In the genomic region with DNA sequence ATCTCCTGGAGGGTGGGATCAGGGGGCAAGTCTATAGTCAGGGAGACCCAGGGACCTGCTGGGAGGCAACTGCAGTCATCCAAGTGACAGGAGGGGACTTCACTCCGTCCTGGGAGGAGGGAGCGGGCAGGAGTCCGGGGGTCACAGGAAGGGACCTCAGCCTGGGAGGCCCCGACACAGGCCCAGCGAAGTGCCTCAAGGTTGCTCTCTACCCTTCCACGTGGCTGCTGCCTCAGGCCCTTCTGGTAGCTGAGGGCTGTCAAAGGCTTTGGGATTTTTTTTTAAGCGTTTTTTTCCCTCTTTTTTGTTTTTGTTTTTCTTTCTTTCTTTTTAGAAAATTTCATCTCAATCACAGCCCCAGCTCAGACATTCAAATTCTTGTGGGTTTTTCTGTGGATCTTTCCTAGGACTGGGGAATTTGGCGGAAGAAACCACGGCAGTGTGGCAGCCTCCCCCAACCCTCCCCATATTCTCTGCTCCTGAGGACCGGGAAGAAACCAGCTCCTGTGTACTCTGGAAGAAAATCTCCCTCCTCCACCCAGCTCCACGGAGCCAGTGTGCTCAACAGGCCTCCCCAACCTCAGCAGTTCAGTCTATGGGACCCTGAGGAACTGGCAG, we compare ENCODE assay signal across 23 cellular contexts. TPM values are rescaled to one million over a fixed set of nuclear protein-coding genes. Genes with fewer than 3 reads are reported as not detected.
DNase-seq lines count a peak whose midpoint lies in the region; ATAC-seq, FAIRE-seq and TF ChIP-seq lines count a peak whose summit lies in the region.
"Had no signal": no experiment of that assay in that cellular context is flagged by ENCODE, and none has a peak within 500 bp of the region (broad histone marks: within the 10 kb centered on the region; RNA-seq: fewer than 3 reads in every experiment).

No MANE protein-coding gene starts in this region.

- no peaks in the 10 kb centered on the region for H3K27me3 ChIP-seq in tibial artery
- H3K27me3 ChIP-seq: gastrocnemius medialis, Peyer's patch had no signal

- H3K9me3 Mint-ChIP-seq in activated naive CD4-positive, alpha-beta T cell treated with anti-CD3 and anti-CD28 coated beads, Interleukin-2, amount 50 U/mL, for 24 hours: no peaks in the 10 kb centered on the region
- no peaks in the 10 kb centered on the region for H3K9me3 Mint-ChIP-seq in activated naive CD4-positive, alpha-beta T cell treated with anti-CD3 and anti-CD28 coated beads, Interleukin-2, amount 50 U/mL, for 72 hours
- H3K9me3 Mint-ChIP-seq: activated naive CD8-positive, alpha-beta T cell treated with anti-CD3 and anti-CD28 coated beads, Interleukin-2, amount 50 U/mL, for 24 hours; activated T-helper 2 cell treated with anti-CD3 and anti-CD28 coated beads, Interferon-gamma antibody, Interleukin-2, Interleukin-4, amounts not matched to agents 10 μg/mL and 5 μg/mL and 100 μg/mL, durations not matched to agents 14 hours and 24 hours and 36 hours had no signal

- no peak for FAIRE-seq in GM12892 (lab: Jason Lieb, UNC)

- no peak for DNase-seq in activated naive CD4-positive, alpha-beta T cell treated with anti-CD3 and anti-CD28 coated beads, Interleukin-2, amount 50 U/mL, for 72 hours (ENCODE audit: low spot score in 2 of 2)
- DNase-seq in RPMI7951 (ENCODE audit: low read depth) (peak; percentile 13), glomerular visceral epithelial cell (ENCODE audit: extremely low spot score) (peak; percentile 12), tibial artery (no peak), hippocampal formation (lab: John Stamatoyannopoulos, UW) (no peak), GM12892 (ENCODE audit: insufficient read length) (no peak)
- DNase-seq: activated naive CD8-positive, alpha-beta T cell treated with anti-CD3 and anti-CD28 coated beads, Interleukin-2, amount 50 U/mL, for 24 hours; DMS 273 treated with DMSO at 0.1 percent for 48 hours; erythroblast; gastrocnemius medialis; GDM1; HCEC 1CT; MM.1S; NCI-H146; NCI-H82; Peyer's patch; T-helper 9 cell; upper lobe of left lung had no signal

- H3K27me3 Mint-ChIP-seq in activated naive CD4-positive, alpha-beta T cell treated with anti-CD3 and anti-CD28 coated beads, Interleukin-2, amount 50 U/mL, for 24 hours: no peaks in the 10 kb centered on the region
- H3K27me3 Mint-ChIP-seq: activated naive CD8-positive, alpha-beta T cell treated with anti-CD3 and anti-CD28 coated beads, Interleukin-2, amount 50 U/mL, for 24 hours had no signal

- peaks cover 0 to 66% (median 30%) of the 10 kb centered on the region in 4 donors for H3K4me1 ChIP-seq in tibial artery

- TF ChIP-seq CTCF in tibial artery (IDR thresholded peaks at IDR 0.05): no peak

- peak overlapping the region; percentile 53 to 80 for H3K27ac ChIP-seq in tibial artery

- H3K4me1 Mint-ChIP-seq in activated naive CD4-positive, alpha-beta T cell treated with anti-CD3 and anti-CD28 coated beads, Interleukin-2, amount 50 U/mL, for 24 hours: peaks cover 10% of the 10 kb centered on the region

- no peak overlapping the region for H3K4me3 Mint-ChIP-seq in activated naive CD4-positive, alpha-beta T cell treated with anti-CD3 and anti-CD28 coated beads, Interleukin-2, amount 50 U/mL, for 24 hours

- H3K9me3 ChIP-seq in tibial artery: no peaks in the 10 kb centered on the region
- H3K9me3 ChIP-seq: gastrocnemius medialis, Peyer's patch, upper lobe of left lung had no signal

- no peak for ATAC-seq in activated naive CD4-positive, alpha-beta T cell treated with anti-CD3 and anti-CD28 coated beads, Interleukin-2, amount 50 U/mL, for 72 hours
- no peak for ATAC-seq in HG02571 (IDR thresholded peaks at IDR 0.05; ENCODE audit: unreplicated experiment)
- ATAC-seq: activated naive CD8-positive, alpha-beta T cell treated with anti-CD3 and anti-CD28 coated beads, Interleukin-2, amount 50 U/mL, for 24 hours had no signal

- no peak overlapping the region for H3K4me3 ChIP-seq in tibial artery

- peak overlapping the region; percentile 46 for H3K27ac Mint-ChIP-seq in activated naive CD4-positive, alpha-beta T cell treated with anti-CD3 and anti-CD28 coated beads, Interleukin-2, amount 50 U/mL, for 24 hours
- peak overlapping the region in 1 of 2 donors; percentile 71 for H3K27ac Mint-ChIP-seq in activated naive CD4-positive, alpha-beta T cell treated with anti-CD3 and anti-CD28 coated beads, Interleukin-2, amount 50 U/mL, for 72 hours
- H3K27ac Mint-ChIP-seq: activated naive CD8-positive, alpha-beta T cell treated with anti-CD3 and anti-CD28 coated beads, Interleukin-2, amount 50 U/mL, for 24 hours had no signal

- H3K36me3 Mint-ChIP-seq in activated naive CD4-positive, alpha-beta T cell treated with anti-CD3 and anti-CD28 coated beads, Interleukin-2, amount 50 U/mL, for 24 hours: peaks cover 1% of the 10 kb centered on the region
- H3K36me3 Mint-ChIP-seq in activated naive CD4-positive, alpha-beta T cell treated with anti-CD3 and anti-CD28 coated beads, Interleukin-2, amount 50 U/mL, for 72 hours: no peaks in the 10 kb centered on the region

- no peak for TF ChIP-seq POLR2A in GM12892 (IDR thresholded peaks at IDR 0.05; ENCODE audit: low read depth, low read length)

- intact Hi-C loops in tibial artery (cut with DNase I; ENCODE audit: low total_unique reads): loop anchor here (5.0 kb wide), 1 partner anchor 36 kb away; no protein-coding TSS in a partner anchor

- H3K36me3 ChIP-seq in tibial artery: no peaks in the 10 kb centered on the region
- H3K36me3 ChIP-seq: gastrocnemius medialis, Peyer's patch had no signal

RNA-seq across cellular contexts. Expression of a gene that starts 1.4 kb away (rescaled TPM):
- 10 to 100 TPM; 35.4 to 65.5 TPM for total RNA-seq in activated naive CD4-positive, alpha-beta T cell treated with anti-CD3 and anti-CD28 coated beads, Interleukin-2, amount 50 U/mL, for 72 hours
- total RNA-seq in RPMI7951 (2014; rRNA removed; shearing (Covaris generic)): 21.3 and 29.6 TPM in 2 replicates
- polyA plus RNA-seq in GM12892 (2012; ENCODE audit: missing spikeins): 20.9 TPM

RNA-seq across cellular contexts. Expression of a gene that starts 23.0 kb away (rescaled TPM):
- not detected for total RNA-seq in activated naive CD4-positive, alpha-beta T cell treated with anti-CD3 and anti-CD28 coated beads, Interleukin-2, amount 50 U/mL, for 72 hours
- total RNA-seq in RPMI7951 (2014; rRNA removed; shearing (Covaris generic)): 6.6 and 6.8 TPM in 2 replicates
- not detected for polyA plus RNA-seq in GM12892 (2012; ENCODE audit: missing spikeins)
- total RNA-seq: activated T-helper 2 cell treated with anti-CD3 and anti-CD28 coated beads, Interferon-gamma antibody, Interleukin-2, Interleukin-4, amounts not matched to agents 10 μg/mL and 5 μg/mL and 100 μg/mL, durations not matched to agents 14 hours and 24 hours and 36 hours; mononuclear cell had no signal
- polyA plus RNA-seq: CD14-positive monocyte had no signal

RNA-seq across cellular contexts. Expression of a gene that starts 25.9 kb away (rescaled TPM):
- total RNA-seq in activated naive CD4-positive, alpha-beta T cell treated with anti-CD3 and anti-CD28 coated beads, Interleukin-2, amount 50 U/mL, for 72 hours: 1 to 10 TPM; 1.0 to 1.6 TPM
- not detected in 2 replicates for total RNA-seq in RPMI7951 (2014; rRNA removed; shearing (Covaris generic))
- not detected for polyA plus RNA-seq in GM12892 (2012; ENCODE audit: missing spikeins)
- polyA plus RNA-seq: CD14-positive monocyte had no signal

RNA-seq across cellular contexts. Expression of a gene that starts 45.7 kb away (rescaled TPM):
- total RNA-seq in activated naive CD4-positive, alpha-beta T cell treated with anti-CD3 and anti-CD28 coated beads, Interleukin-2, amount 50 U/mL, for 72 hours: not detected
- not detected in 2 replicates for total RNA-seq in RPMI7951 (2014; rRNA removed; shearing (Covaris generic))
- polyA plus RNA-seq in GM12892 (2012; ENCODE audit: missing spikeins): not detected
- total RNA-seq: activated T-helper 2 cell treated with anti-CD3 and anti-CD28 coated beads, Interferon-gamma antibody, Interleukin-2, Interleukin-4, amounts not matched to agents 10 μg/mL and 5 μg/mL and 100 μg/mL, durations not matched to agents 14 hours and 24 hours and 36 hours; gastrocnemius medialis; mononuclear cell; Peyer's patch had no signal
- polyA plus RNA-seq: CD14-positive monocyte had no signal

Comparison
In these comparisons a context has a peak if more than half of its experiments do, and no peak if none do; other contexts are left out.
1. DNase-seq: peak in RPMI7951 (single experiment) and glomerular visceral epithelial cell (single experiment); none in activated naive CD4-positive, alpha-beta T cell treated with anti-CD3 and anti-CD28 coated beads, Interleukin-2, amount 50 U/mL, for 72 hours (0 of 2), tibial artery (0 of 2), hippocampal formation (0 of 2) and GM12892 (single experiment).